ENCODE assay signal across 10 cellular contexts in genomic region chr3:60135474-60135873, GRCh38.
"Had no signal": no experiment of that assay in that cellular context is flagged by ENCODE, and none has a peak within 500 bp of the region (broad histone marks: within the 10 kb centered on the region; RNA-seq: fewer than 3 reads in every experiment).

No MANE protein-coding gene starts in this region.

- H3K9me3 Mint-ChIP-seq: IgD-negative memory B cell had no signal

- H3K36me3 Mint-ChIP-seq: IgD-negative memory B cell had no signal

- DNase-seq: GM23248, GOT3, H7, HFFc6, KBM-7 had no signal

- H3K27ac ChIP-seq: GM23248, HL-60 had no signal

- ATAC-seq: HCT116, HepG2 had no signal

- H3K4me3 Mint-ChIP-seq: HFFc6, IgD-negative memory B cell had no signal

- H3K36me3 ChIP-seq: HAP-1 had no signal

- H3K27ac Mint-ChIP-seq: HFFc6, IgD-negative memory B cell had no signal

- H3K9me3 ChIP-seq: HAP-1 had no signal

- H3K27me3 Mint-ChIP-seq: IgD-negative memory B cell had no signal

- H3K4me3 ChIP-seq: GM23248, HAP-1 had no signal
